8 cellular contexts compared by ENCODE assay signal in genomic region chr16:22190169-22191088, GRCh38. TPM values are rescaled to one million over a fixed set of nuclear protein-coding genes. Genes with fewer than 3 reads are reported as not detected.
DNase-seq lines count a peak whose midpoint lies in the region; ATAC-seq and TF ChIP-seq lines count a peak whose summit lies in the region.

No MANE protein-coding gene starts in this region.

- DNase-seq in DMS79 treated with DMSO at 0.1 percent for 48 hours (lab: John Stamatoyannopoulos, UW) (peak; percentile 96), KG1 (lab: John Stamatoyannopoulos, UW) (peak; percentile 95), myocyte (ENCODE audit: low read depth) (peak; percentile 100)
- DNase-seq in activated T-cell treated with anti-CD3 and anti-CD28 coated beads, Interleukin-2, amount 50 U/mL, for 48 hours: peak; percentile 100
- DNase-seq in stimulated activated CD8-positive, alpha-beta memory T cell treated with anti-CD3 and anti-CD28 coated beads, Interleukin-7, amount 100 ng/mL, for 4 hours (ENCODE audit: low read depth in 2 of 2): peak; percentile 96 to 99

- ATAC-seq in GM21737 (IDR thresholded peaks at IDR 0.05; ENCODE audit: unreplicated experiment) (peak; percentile 58), esophagus mucosa (peak; percentile 87)

TF ChIP-seq in PFSK-1, 5 proteins besides CTCF, POLR2A, EP300 and RAD21:
- TF ChIP-seq FOXP2 (optimal IDR thresholded peaks at IDR 0.05; ENCODE audit: borderline replicate concordance, extremely low read depth, extremely low read length, insufficient read depth): peak; percentile 24
- TF ChIP-seq SIN3A (IDR thresholded peaks at IDR 0.05; ENCODE audit: borderline replicate concordance, insufficient read depth, low read length): no peak
- no peak for TF ChIP-seq REST (IDR thresholded peaks at IDR 0.05; ENCODE audit: insufficient read depth in 1 of 2, low read depth in 2 of 2, low read length in 2 of 2)
- TF ChIP-seq TAF1 (IDR thresholded peaks at IDR 0.05; ENCODE audit: borderline replicate concordance, insufficient read depth, low read length): no peak
- TF ChIP-seq POLR2AphosphoS5 (IDR thresholded peaks at IDR 0.05; ENCODE audit: low read depth, low read length): no peak

RNA-seq across cellular contexts. Expression of gene EEF2K, which starts 15.6 kb away (rescaled TPM):
- 13.4 TPM for polyA plus RNA-seq in PFSK-1 (2012; ENCODE audit: insufficient read length, low read depth)
- total RNA-seq in esophagus mucosa: 15.1 TPM
- 19.8 and 22.2 TPM in 2 replicates for total RNA-seq in myocyte
- polyA plus RNA-seq in myocyte (2012): 10.4 TPM

RNA-seq across cellular contexts. Expression of gene SDR42E2, which starts 28.1 kb away (rescaled TPM):
- not detected for polyA plus RNA-seq in PFSK-1 (2012; ENCODE audit: insufficient read length, low read depth)
- total RNA-seq in esophagus mucosa: not detected
- not detected in 2 replicates for total RNA-seq in myocyte
- 0.04 TPM for polyA plus RNA-seq in myocyte (2012)

Comparison
In these comparisons a context has a peak if more than half of its experiments do, and no peak if none do; other contexts are left out.
1. Peak in every context shown above with its lines: DNase-seq and ATAC-seq.